ENCODE assay signal across 14 cellular contexts in the genomic region with DNA sequence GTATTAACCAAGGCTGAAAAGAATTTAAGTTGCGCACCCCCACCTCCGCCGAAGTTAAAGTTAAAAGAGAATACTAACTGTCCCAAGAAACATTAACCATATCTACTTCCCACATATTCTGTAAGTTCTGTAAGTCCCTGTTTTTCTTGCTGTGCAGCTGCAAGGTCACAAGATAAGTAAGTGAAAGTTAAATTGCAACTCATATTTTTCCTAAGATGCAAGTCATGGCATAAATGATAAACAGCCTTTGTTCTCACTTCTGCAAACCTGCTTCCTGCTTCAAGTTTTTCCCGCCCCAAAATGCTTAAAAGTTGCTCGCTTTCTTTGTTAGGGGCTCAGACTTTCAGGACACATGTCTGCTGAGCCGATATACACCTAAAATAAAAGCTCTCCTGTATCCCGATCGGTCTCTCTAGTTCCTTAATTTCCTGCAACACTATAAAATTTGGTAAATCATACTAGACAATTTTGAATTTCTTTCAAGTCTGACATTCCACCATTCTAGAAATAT. TPM values are rescaled to one million over a fixed set of nuclear protein-coding genes. Genes with fewer than 3 reads are reported as not detected.
DNase-seq lines count a peak whose midpoint lies in the region; ATAC-seq, FAIRE-seq and TF ChIP-seq lines count a peak whose summit lies in the region.
"Had no signal": no experiment of that assay in that cellular context is flagged by ENCODE, and none has a peak within 500 bp of the region (broad histone marks: within the 10 kb centered on the region; RNA-seq: fewer than 3 reads in every experiment).

No MANE protein-coding gene starts in this region.

- FAIRE-seq in K562 (lab: Jason Lieb, UNC): peak; percentile 84

- peak overlapping the region; percentile 95 for H3K27ac ChIP-seq in K562 (ENCODE audit: extremely low read depth, low read depth, low read length)
- H3K27ac ChIP-seq in naive thymus-derived CD4-positive, alpha-beta T cell (ENCODE audit: low read depth, low read length): no peak overlapping the region
- H3K27ac ChIP-seq: C4-2B had no signal

- ATAC-seq in HG03354 (IDR thresholded peaks at IDR 0.05; ENCODE audit: poor library complexity, severe bottlenecking, unreplicated experiment) (peak; percentile 69), K562 (peak; percentile 87), GM18498 (IDR thresholded peaks at IDR 0.05; ENCODE audit: unreplicated experiment) (no peak)
- no peak for ATAC-seq in naive thymus-derived CD4-positive, alpha-beta T cell

- TF ChIP-seq POLR2A in K562 (conservative IDR thresholded peaks at IDR 0.05): peak; percentile 62; the same call in 1 of the 2 replicates

- H3K27me3 Mint-ChIP-seq in naive thymus-derived CD4-positive, alpha-beta T cell: peaks cover 3 to 21% (median 9%) of the 10 kb centered on the region in 5 donors

- no peaks in the 10 kb centered on the region for H3K27me3 ChIP-seq in K562 (ENCODE audit: control insufficient read depth in 2 of 2, insufficient read depth in 2 of 2, low read length in 2 of 2)
- H3K27me3 ChIP-seq in naive thymus-derived CD4-positive, alpha-beta T cell (ENCODE audit: control insufficient read depth in 2 of 2, insufficient read depth in 2 of 2, low read length in 2 of 2): no peaks in the 10 kb centered on the region

- H3K36me3 Mint-ChIP-seq in naive thymus-derived CD4-positive, alpha-beta T cell: no peaks in the 10 kb centered on the region
- H3K36me3 Mint-ChIP-seq: activated naive CD4-positive, alpha-beta T cell treated with anti-CD3 and anti-CD28 coated beads, Interleukin-2, amount 50 U/mL, for 24 hours had no signal

- peaks cover 0 to 3% (median 0%) of the 10 kb centered on the region in 11 donors for H3K9me3 Mint-ChIP-seq in naive thymus-derived CD4-positive, alpha-beta T cell
- H3K9me3 Mint-ChIP-seq: activated naive CD4-positive, alpha-beta T cell treated with anti-CD3 and anti-CD28 coated beads, Interleukin-2, amount 50 U/mL, for 24 hours; T-helper 1 cell treated with Interleukin-12 subunit alpha and Interleukin-12 subunit beta and Interleukin-4 antibody, amounts not matched to agents 30 μg/mL and 1 μg/mL, for 36 hours had no signal

- POLR2A ChIA-PET in K562 (lab: Yijun Ruan, JAX): interaction anchor here (0.7 to 1.7 kb wide), 4 partner anchors 9 to 20 kb away, joined by 4 to 6 read pairs (median 6); no protein-coding TSS in a partner anchor
- POLR2A ChIA-PET in naive thymus-derived CD4-positive, alpha-beta T cell (lab: Charles Lee): no interaction called here

- peak; percentile 98 for TF ChIP-seq EP300 in K562 (IDR thresholded peaks at IDR 0.05; ENCODE audit: low read length)

- intact Hi-C loops in K562 (cut with micrococcal nuclease): loop anchor here (2.0 kb wide), 1 partner anchor 47 kb away; no protein-coding TSS in a partner anchor
- intact Hi-C loops in naive thymus-derived CD4-positive, alpha-beta T cell (cut with micrococcal nuclease): no loop called here

- TF ChIP-seq RAD21 in K562 (CRISPR knock-in tag; conservative IDR thresholded peaks at IDR 0.05 in 1 of 2, IDR thresholded peaks at IDR 0.05 in 1 of 2): peak; percentile 18 to 43; a peak in 3 of 4 replicates

- H2AFZ ChIP-seq in K562 (ENCODE audit: low read depth, low read length): peak overlapping the region; percentile 92

- WGBS in K562 (ENCODE audit: insufficient coverage, low coverage, missing lambda C conversion rate): 2% methylated on average over 8 of the region's 8 CpGs

- H3K36me3 ChIP-seq in K562 (ENCODE audit: control insufficient read depth, insufficient read depth, low read length): peaks cover 7% of the 10 kb centered on the region; the same call in 2 of the 3 replicates
- H3K36me3 ChIP-seq in naive thymus-derived CD4-positive, alpha-beta T cell (ENCODE audit: control insufficient read depth in 2 of 3, insufficient read depth in 3 of 3, low read length in 3 of 3): no peaks in the 10 kb centered on the region

- no peaks in the 10 kb centered on the region for H4K20me1 ChIP-seq in K562 (replicated peaks; ENCODE audit: control insufficient read depth, insufficient read depth, low read length)

- H3K79me2 ChIP-seq in K562 (ENCODE audit: control insufficient read depth, insufficient read depth, low read length): no peaks in the 10 kb centered on the region

- peaks cover 18% of the 10 kb centered on the region for H3K9me3 ChIP-seq in K562 (replicated peaks; ENCODE audit: control insufficient read depth, insufficient read depth, low read depth, low read length)
- H3K9me3 ChIP-seq in naive thymus-derived CD4-positive, alpha-beta T cell (ENCODE audit: control insufficient read depth in 2 of 3, low read length in 3 of 3): no peaks in the 10 kb centered on the region

- H3K9ac ChIP-seq in K562 (ENCODE audit: insufficient read depth in 1 of 2, low read depth in 2 of 2, low read length in 2 of 2): peak overlapping the region in 1 of 2 experiments; percentile 66; a peak in 2 of 4 replicates

- H3K4me1 Mint-ChIP-seq in naive thymus-derived CD4-positive, alpha-beta T cell: peaks cover 0 to 11% (median 6%) of the 10 kb centered on the region in 7 donors

- H3K4me2 ChIP-seq in K562 (ENCODE audit: insufficient read depth, low read length): 0 out of 2 replicates have a peak overlapping the region, but pooled peaks have one; percentile 30

- no peaks in the 10 kb centered on the region for H3K9me1 ChIP-seq in K562 (ENCODE audit: control insufficient read depth, insufficient read depth, low read length)

- no peak overlapping the region for H3K27ac Mint-ChIP-seq in naive thymus-derived CD4-positive, alpha-beta T cell
- H3K27ac Mint-ChIP-seq: activated naive CD4-positive, alpha-beta T cell treated with anti-CD3 and anti-CD28 coated beads, Interleukin-2, amount 50 U/mL, for 24 hours; T-helper 1 cell treated with Interleukin-12 subunit alpha and Interleukin-12 subunit beta and Interleukin-4 antibody, amounts not matched to agents 30 μg/mL and 1 μg/mL, for 36 hours had no signal

- peak; percentile 30 for DNase-seq in CMK (ENCODE audit: low read depth)
- peak; percentile 32 to 89 (median 54) for DNase-seq in K562 (ENCODE audit: extremely low read depth in 1 of 4, low spot score in 3 of 4)
- DNase-seq in naive thymus-derived CD4-positive, alpha-beta T cell: no peak
- no peak for DNase-seq in GM19240 (ENCODE audit: insufficient read length, low spot score)
- no peak for DNase-seq in amniotic stem cell (lab: John Stamatoyannopoulos, UW)
- no peak for DNase-seq in RPMI8226
- DNase-seq: NCI-H1048, retina had no signal

- CTCF ChIA-PET in K562 (lab: Yijun Ruan, JAX; ENCODE audit: low intra/inter-chr PET ratio): no interaction called here
- CTCF ChIA-PET in naive thymus-derived CD4-positive, alpha-beta T cell (lab: Charles Lee): no interaction called here

- no TSS peak for BruUV-seq in K562 (replicated peaks; lab: Mats Ljungman, UMichigan)

- H3K4me1 ChIP-seq in K562 (replicated peaks in 1 of 2; ENCODE audit: control insufficient read depth in 2 of 2, insufficient read depth in 2 of 2, low read length in 2 of 2): peaks cover 3 to 30% of the 10 kb centered on the region in 2 experiments; a peak in 4 of 5 replicates
- H3K4me1 ChIP-seq in naive thymus-derived CD4-positive, alpha-beta T cell (ENCODE audit: control insufficient read depth in 2 of 2, insufficient read depth in 2 of 2, low read length in 2 of 2): no peaks in the 10 kb centered on the region

- TF ChIP-seq CTCF in K562 (IDR thresholded peaks at IDR 0.05 in 2 of 3, conservative IDR thresholded peaks at IDR 0.05 in 1 of 3; ENCODE audit: insufficient read depth in 2 of 3, low read depth in 1 of 3, low read length in 3 of 3): no peak

- in situ Hi-C loops in K562 (cut with MboI): no loop called here

- peak overlapping the region in 6 of 10 donors; percentile 3 to 69 (median 46) for H3K4me3 Mint-ChIP-seq in naive thymus-derived CD4-positive, alpha-beta T cell
- H3K4me3 Mint-ChIP-seq: activated naive CD4-positive, alpha-beta T cell treated with anti-CD3 and anti-CD28 coated beads, Interleukin-2, amount 50 U/mL, for 24 hours; T-helper 1 cell treated with Interleukin-12 subunit alpha and Interleukin-12 subunit beta and Interleukin-4 antibody, amounts not matched to agents 30 μg/mL and 1 μg/mL, for 36 hours had no signal

- no peak overlapping the region for H3K4me3 ChIP-seq in K562
- no peak overlapping the region for H3K4me3 ChIP-seq in naive thymus-derived CD4-positive, alpha-beta T cell (ENCODE audit: low read length)

RNA-seq across cellular contexts. Expression of gene ABCA9, which starts 32.6 kb away (rescaled TPM):
- total RNA-seq in K562 (2011; cell fraction: chromatin; rRNA removed; ENCODE audit: low replicate concordance): 0.46 TPM in 1 of 2 replicates, not detected in the other
- total RNA-seq in K562 (2011; cell fraction: nucleolus; rRNA removed): 0.26 TPM in 1 of 2 replicates, not detected in the other
- 0.07 TPM in 1 of 2 replicates, not detected in the other for total RNA-seq in K562 (2011; cell fraction: nucleoplasm; rRNA removed)
- total RNA-seq in K562 (2014; rRNA removed): 0.98 TPM in 1 of 2 replicates, not detected in the other
- total RNA-seq in K562 (2014; rRNA removed; fragmentation: Illumina TruSeq; extraction: Trizol): not detected in 2 replicates
- total RNA-seq in K562 (2015; rRNA removed; fragmentation: Illumina TruSeq; extraction: Trizol): 0.04 TPM in 1 of 2 replicates, not detected in the other
- total RNA-seq in K562 (2021): not detected in 2 replicates
- polyA plus RNA-seq in K562 (2011; rRNA removed): 0.24 TPM in 1 of 2 replicates, not detected in the other
- polyA plus RNA-seq in K562 (2011; cell fraction: cytosol; rRNA removed): not detected in 2 replicates
- polyA plus RNA-seq in K562 (2011; cell fraction: nucleus; rRNA removed): 0.18 TPM in 1 of 2 replicates, not detected in the other
- 0.06 and 0.12 TPM in 2 replicates for polyA plus RNA-seq in K562 (2012)
- not detected in 2 replicates for polyA plus RNA-seq in K562 (2014; fragmentation: Illumina TruSeq; extraction: Trizol)
- polyA plus RNA-seq in K562 (2014; fragmentation: Nextera tagmentation; extraction: Ambion mirVana): not detected
- polyA plus RNA-seq in K562 (2014; rRNA removed): 0.01 TPM in 1 of 2 replicates, not detected in the other
- polyA minus RNA-seq in K562 (2011; rRNA and poly(A)+ RNA removed): 0.09 TPM in 1 of 2 replicates, not detected in the other
- polyA minus RNA-seq in K562 (2011; cell fraction: cytosol; rRNA and poly(A)+ RNA removed): not detected in 2 replicates
- 0.11 and 0.40 TPM in 2 replicates for polyA minus RNA-seq in K562 (2011; cell fraction: nucleus; rRNA and poly(A)+ RNA removed)
- total RNA-seq in naive thymus-derived CD4-positive, alpha-beta T cell: under 1 TPM; 0.05 to 0.34 (median 0.29) TPM
- not detected for polyA plus RNA-seq in naive thymus-derived CD4-positive, alpha-beta T cell
- total RNA-seq: activated CD8-positive, alpha-beta memory T cell treated with anti-CD3 and anti-CD28 coated beads for 36 hours had no signal

RNA-seq across cellular contexts. Expression of gene ABCA6, which starts 48.4 kb away (rescaled TPM):
- total RNA-seq in K562 (2011; cell fraction: chromatin; rRNA removed; ENCODE audit: low replicate concordance): 0.37 and 1.0 TPM in 2 replicates
- total RNA-seq in K562 (2011; cell fraction: nucleolus; rRNA removed): 0.17 and 0.39 TPM in 2 replicates
- 0.31 and 0.59 TPM in 2 replicates for total RNA-seq in K562 (2011; cell fraction: nucleoplasm; rRNA removed)
- total RNA-seq in K562 (2014; rRNA removed) (0.12 and 0.23 TPM in 2 replicates), K562 (2014; rRNA removed; fragmentation: Illumina TruSeq; extraction: Trizol) (0.22 and 0.29 TPM in 2 replicates), K562 (2015; rRNA removed; fragmentation: Illumina TruSeq; extraction: Trizol) (0.11 and 0.34 TPM in 2 replicates), K562 (2021) (0.02 and 0.73 TPM in 2 replicates)
- polyA plus RNA-seq in K562 (2011; rRNA removed) (0.15 and 0.17 TPM in 2 replicates), K562 (2014; fragmentation: Illumina TruSeq; extraction: Trizol) (0.06 and 0.12 TPM in 2 replicates), K562 (2014; fragmentation: Nextera tagmentation; extraction: Ambion mirVana) (under 1 TPM; 0.08 to 0.15 TPM), K562 (2014; rRNA removed) (0.05 and 0.13 TPM in 2 replicates)
- 0.04 and 0.09 TPM in 2 replicates for polyA plus RNA-seq in K562 (2011; cell fraction: cytosol; rRNA removed)
- 0.13 and 0.25 TPM in 2 replicates for polyA plus RNA-seq in K562 (2011; cell fraction: nucleus; rRNA removed)
- polyA plus RNA-seq in K562 (2012): 0.14 TPM in 2 replicates
- 0.15 and 0.21 TPM in 2 replicates for polyA minus RNA-seq in K562 (2011; rRNA and poly(A)+ RNA removed)
- polyA minus RNA-seq in K562 (2011; cell fraction: cytosol; rRNA and poly(A)+ RNA removed): not detected in 2 replicates
- polyA minus RNA-seq in K562 (2011; cell fraction: nucleus; rRNA and poly(A)+ RNA removed): 0.13 and 0.44 TPM in 2 replicates
- total RNA-seq in naive thymus-derived CD4-positive, alpha-beta T cell: 1 to 10 TPM in 2 of 5 experiments, under 1 TPM in 3; 0.24 to 1.1 (median 0.93) TPM
- polyA plus RNA-seq in naive thymus-derived CD4-positive, alpha-beta T cell: not detected

Comparison
In these comparisons a context has a peak if more than half of its experiments do, and no peak if none do; other contexts are left out.
1. DNase-seq: peak in CMK (single experiment) and K562 (4 of 4); none in naive thymus-derived CD4-positive, alpha-beta T cell (0 of 9), GM19240 (single experiment), amniotic stem cell (single experiment) and RPMI8226 (single experiment).
2. ATAC-seq: peak in HG03354 (single experiment) and K562 (single experiment); none in naive thymus-derived CD4-positive, alpha-beta T cell (single experiment) and GM18498 (single experiment).